In the genomic region with DNA sequence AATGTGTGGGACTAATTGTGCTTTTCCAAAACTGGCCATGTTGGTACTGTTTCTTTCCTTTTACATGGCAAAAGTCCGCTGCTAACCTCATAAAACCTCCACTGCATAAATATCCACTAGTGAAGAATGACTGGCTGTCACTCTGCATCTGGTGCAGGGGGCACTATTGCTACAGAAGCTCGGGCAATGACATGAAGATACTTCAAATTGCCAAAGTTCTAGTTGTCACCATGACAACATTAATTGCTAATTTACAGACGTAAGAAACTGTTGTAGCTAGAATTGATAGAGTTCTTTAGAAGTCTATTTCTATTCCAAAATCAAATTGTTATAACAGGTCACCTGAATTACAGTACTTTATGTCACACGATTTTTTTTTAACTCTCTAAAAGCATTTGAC, we compare ENCODE assay signal across 1 cellular context.
TF ChIP-seq lines count a peak whose summit lies in the region.

No MANE protein-coding gene starts in this region.

TF ChIP-seq in endothelial cell of umbilical vein, 7 proteins besides CTCF, POLR2A, EP300 and RAD21:
- no peak for TF ChIP-seq FOS (IDR thresholded peaks at IDR 0.05; ENCODE audit: borderline replicate concordance, insufficient read depth, low read length)
- TF ChIP-seq EZH2 (IDR thresholded peaks at IDR 0.05; ENCODE audit: borderline replicate concordance, low read depth, low read length, severe bottlenecking) = no peak
- TF ChIP-seq MYC (IDR thresholded peaks at IDR 0.05; ENCODE audit: low read depth, low read length) = no peak
- TF ChIP-seq, protein P1, sequence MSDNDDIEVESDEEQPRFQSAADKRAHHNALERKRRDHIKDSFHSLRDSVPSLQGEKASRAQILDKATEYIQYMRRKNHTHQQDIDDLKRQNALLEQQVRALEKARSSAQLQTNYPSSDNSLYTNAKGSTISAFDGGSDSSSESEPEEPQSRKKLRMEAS (IDR thresholded peaks at IDR 0.05; ENCODE audit: insufficient read depth, insufficient read length) = no peak
- no peak for TF ChIP-seq POLR2AphosphoS5 (IDR thresholded peaks at IDR 0.05; ENCODE audit: insufficient read depth, low read depth, low read length)
- no peak for TF ChIP-seq JUN (IDR thresholded peaks at IDR 0.05; ENCODE audit: borderline replicate concordance, insufficient read depth, insufficient read length, low read depth)
- TF ChIP-seq GATA2 (IDR thresholded peaks at IDR 0.05; ENCODE audit: insufficient read depth, insufficient read length, low read depth, low read length) = no peak
